29 cellular contexts compared by ENCODE assay signal in genomic region chr12:117679776-117680175, GRCh38.
DNase-seq lines count a peak whose midpoint lies in the region; ATAC-seq and TF ChIP-seq lines count a peak whose summit lies in the region.
"Had no signal": no experiment of that assay in that cellular context is flagged by ENCODE, and none has a peak within 500 bp of the region (broad histone marks: within the 10 kb centered on the region; RNA-seq: fewer than 3 reads in every experiment).

No MANE protein-coding gene starts in this region.

- H3K27me3 Mint-ChIP-seq in osteocyte (ENCODE audit: unreplicated experiment) = no peaks in the 10 kb centered on the region
- peaks cover 4 to 10% of the 10 kb centered on the region in 2 donors for H3K27me3 Mint-ChIP-seq in natural killer cell treated with Interleukin-12 subunit alpha and Interleukin-12 subunit beta and Interleukin-15 and Interleukin-18, amount 100 ng/mL, for 72 hours
- H3K27me3 Mint-ChIP-seq: central memory CD8-positive, alpha-beta T cell; IgD-negative memory B cell had no signal

- H3K36me3 Mint-ChIP-seq in osteocyte (ENCODE audit: unreplicated experiment) = no peaks in the 10 kb centered on the region
- no peaks in the 10 kb centered on the region for H3K36me3 Mint-ChIP-seq in natural killer cell treated with Interleukin-12 subunit alpha and Interleukin-12 subunit beta and Interleukin-15 and Interleukin-18, amount 100 ng/mL, for 72 hours
- H3K36me3 Mint-ChIP-seq: activated naive CD8-positive, alpha-beta T cell; IgD-negative memory B cell had no signal

- peak overlapping the region; percentile 55 for H3K27ac Mint-ChIP-seq in osteocyte (ENCODE audit: unreplicated experiment)
- H3K27ac Mint-ChIP-seq in natural killer cell treated with Interleukin-12 subunit alpha and Interleukin-12 subunit beta and Interleukin-15 and Interleukin-18, amount 100 ng/mL, for 72 hours = no peak overlapping the region
- H3K27ac Mint-ChIP-seq: activated naive CD8-positive, alpha-beta T cell; IgD-negative memory B cell; progenitor cell of endocrine pancreas had no signal

- H3K36me3 ChIP-seq in RWPE2 (ENCODE audit: low read depth) = no peaks in the 10 kb centered on the region
- no peaks in the 10 kb centered on the region for H3K36me3 ChIP-seq in tibial artery
- H3K36me3 ChIP-seq: ascending aorta, lower lobe of right lung, thoracic aorta, vagina had no signal

- peak; percentile 78 for ATAC-seq in RWPE2 (ENCODE audit: low read depth)
- no peak for ATAC-seq in natural killer cell treated with Interleukin-12 subunit alpha and Interleukin-12 subunit beta and Interleukin-15 and Interleukin-18, amount 100 ng/mL, for 72 hours
- ATAC-seq: lower lobe of right lung had no signal

- H3K4me1 ChIP-seq in RWPE2 (ENCODE audit: insufficient read depth, poor library complexity, severe bottlenecking) = peaks cover 17% of the 10 kb centered on the region
- H3K4me1 ChIP-seq in tibial artery = no peaks in the 10 kb centered on the region
- H3K4me1 ChIP-seq: ascending aorta, lower lobe of right lung, vagina had no signal

- H3K4me3 ChIP-seq in RWPE2 (ENCODE audit: severe bottlenecking) (no peak overlapping the region), tibial artery (no peak overlapping the region)
- H3K4me3 ChIP-seq: ascending aorta, lower lobe of right lung, thoracic aorta, vagina had no signal

- H3K4me3 Mint-ChIP-seq in osteocyte (ENCODE audit: unreplicated experiment) = no peak overlapping the region
- no peak overlapping the region for H3K4me3 Mint-ChIP-seq in natural killer cell treated with Interleukin-12 subunit alpha and Interleukin-12 subunit beta and Interleukin-15 and Interleukin-18, amount 100 ng/mL, for 72 hours
- H3K4me3 Mint-ChIP-seq: activated naive CD8-positive, alpha-beta T cell; central memory CD8-positive, alpha-beta T cell; IgD-negative memory B cell; neural crest cell had no signal

- TF ChIP-seq CTCF in RWPE2 (IDR thresholded peaks at IDR 0.05; ENCODE audit: poor library complexity, severe bottlenecking) (no peak), osteocyte (IDR thresholded peaks at IDR 0.05) (no peak), tibial artery (IDR thresholded peaks at IDR 0.05) (no peak)

- DNase-seq in ELR (ENCODE audit: low read depth) (peak; percentile 38), RWPE2 (ENCODE audit: low spot score) (no peak), epithelial cell of prostate (ENCODE audit: low read depth, low spot score) (no peak), osteocyte (ENCODE audit: extremely low spot score, unreplicated experiment) (no peak), tibial artery (no peak), posterior vena cava (ENCODE audit: low spot score) (no peak), HPDE6-E6E7 (ENCODE audit: extremely low spot score) (no peak)
- no peak for DNase-seq in natural killer cell treated with Interleukin-12 subunit alpha and Interleukin-12 subunit beta and Interleukin-15 and Interleukin-18, amount 100 ng/mL, for 72 hours (ENCODE audit: low spot score)
- DNase-seq: activated CD4-positive, alpha-beta T cell treated with anti-CD3 and anti-CD28 coated beads for 4 hours; activated CD8-positive, alpha-beta memory T cell treated with anti-CD3 and anti-CD28 coated beads for 24 hours; activated effector memory CD4-positive, alpha-beta T cell treated with Interleukin-2 at 50 U/mL for 16 hours; DMS153; GDM1; H7; kidney; lower lobe of right lung; NCI-H1105 treated with DMSO at 0.1 percent for 48 hours; NCI-H2029 treated with DMSO at 0.1 percent for 48 hours; NCI-H2227 treated with DMSO at 0.1 percent for 48 hours; stimulated activated CD4-positive, alpha-beta T cell treated with anti-CD3 and anti-CD28 coated beads, Interleukin-15, amount 100 ng/mL, for 24 hours; stimulated activated naive CD4-positive, alpha-beta T cell treated with Interleukin-2 at 50 U/mL for 16 hours had no signal

- H3K4me1 Mint-ChIP-seq in osteocyte (ENCODE audit: unreplicated experiment) = peaks cover 37% of the 10 kb centered on the region
- no peaks in the 10 kb centered on the region for H3K4me1 Mint-ChIP-seq in natural killer cell treated with Interleukin-12 subunit alpha and Interleukin-12 subunit beta and Interleukin-15 and Interleukin-18, amount 100 ng/mL, for 72 hours (ENCODE audit: low read depth in 2 of 2)
- H3K4me1 Mint-ChIP-seq: central memory CD8-positive, alpha-beta T cell; IgD-negative memory B cell; neural crest cell had no signal

- peak overlapping the region; percentile 64 for H3K27ac ChIP-seq in RWPE2 (ENCODE audit: poor library complexity, severe bottlenecking)
- H3K27ac ChIP-seq in epithelial cell of prostate = peak overlapping the region; percentile 52
- no peak overlapping the region for H3K27ac ChIP-seq in tibial artery
- H3K27ac ChIP-seq: ascending aorta, lower lobe of right lung, thoracic aorta, vagina had no signal

- H3K9me3 Mint-ChIP-seq in osteocyte (ENCODE audit: unreplicated experiment) = no peaks in the 10 kb centered on the region
- H3K9me3 Mint-ChIP-seq in natural killer cell treated with Interleukin-12 subunit alpha and Interleukin-12 subunit beta and Interleukin-15 and Interleukin-18, amount 100 ng/mL, for 72 hours = no peaks in the 10 kb centered on the region

- H3K9me3 ChIP-seq in RWPE2 (ENCODE audit: severe bottlenecking) (no peaks in the 10 kb centered on the region), tibial artery (peaks cover 0 to 2% (median 0%) of the 10 kb centered on the region in 3 donors)
- H3K9me3 ChIP-seq: ascending aorta, lower lobe of right lung, thoracic aorta, vagina had no signal

- H3K27me3 ChIP-seq in RWPE2 (ENCODE audit: insufficient read depth, poor library complexity, severe bottlenecking) = no peaks in the 10 kb centered on the region
- no peaks in the 10 kb centered on the region for H3K27me3 ChIP-seq in tibial artery
- H3K27me3 ChIP-seq: ascending aorta, vagina had no signal

- intact Hi-C loops in tibial artery (cut with DNase I; ENCODE audit: low total_unique reads) (no loop called here), posterior vena cava (cut with DNase I) (no loop called here)

Comparison
In these comparisons a context has a peak if more than half of its experiments do, and no peak if none do; other contexts are left out.
1. H3K27ac ChIP-seq: peak in RWPE2 (single experiment) and epithelial cell of prostate (single experiment); none in tibial artery (0 of 2).